9 cellular contexts compared by ENCODE assay signal in genomic region chr19:41428481-41428859, GRCh38. TPM values are rescaled to one million over a fixed set of nuclear protein-coding genes. Genes with fewer than 3 reads are reported as not detected.
DNase-seq lines count a peak whose midpoint lies in the region; ATAC-seq and TF ChIP-seq lines count a peak whose summit lies in the region.
"Had no signal": no experiment of that assay in that cellular context is flagged by ENCODE, and none has a peak within 500 bp of the region (broad histone marks: within the 10 kb centered on the region; RNA-seq: fewer than 3 reads in every experiment).

No MANE protein-coding gene starts in this region.

- peaks cover 0 to 58% (median 0%) of the 10 kb centered on the region in 9 donors for H3K36me3 ChIP-seq in heart right ventricle
- peaks cover 21 to 49% of the 10 kb centered on the region in 2 donors for H3K36me3 ChIP-seq in muscle layer of duodenum (ENCODE audit: control insufficient read depth in 1 of 2, insufficient read depth in 2 of 2, low read length in 2 of 2)
- H3K36me3 ChIP-seq in urinary bladder (ENCODE audit: insufficient read depth) = peaks cover 6% of the 10 kb centered on the region

- DNase-seq in heart right ventricle = no peak
- no peak for DNase-seq in Right ventricle myocardium inferior (ENCODE audit: missing footprints)
- DNase-seq in coronary artery (ENCODE audit: low spot score) = no peak
- no peak for DNase-seq in NCI-H2081 (lab: John Stamatoyannopoulos, UW)
- DNase-seq in NCI-H2171 (lab: John Stamatoyannopoulos, UW) = no peak
- DNase-seq: NCI-H774 had no signal

- no peaks in the 10 kb centered on the region for H3K27me3 ChIP-seq in heart right ventricle
- H3K27me3 ChIP-seq in muscle layer of duodenum (ENCODE audit: low read depth, low read length) = no peaks in the 10 kb centered on the region

- intact Hi-C loops in heart right ventricle (cut with DNase I) = loop anchor here in 3 of 10 donors (1.0 to 5.0 kb wide), 4 partner anchors 65 to 121 kb away; partner anchors contain the start of gene CCDC97 (in 1 of the 3)
- intact Hi-C loops in Right ventricle myocardium inferior (cut with DNase I) = no loop called here

- ATAC-seq in heart right ventricle (no peak), Right ventricle myocardium inferior (no peak), HG03108 (IDR thresholded peaks at IDR 0.05; ENCODE audit: unreplicated experiment) (no peak)

- TF ChIP-seq CTCF in heart right ventricle (IDR thresholded peaks at IDR 0.05) (no peak), coronary artery (IDR thresholded peaks at IDR 0.05) (no peak)

- no peaks in the 10 kb centered on the region for H3K9me3 ChIP-seq in heart right ventricle
- H3K9me3 ChIP-seq in muscle layer of duodenum (ENCODE audit: control insufficient read depth in 1 of 2, low read length in 2 of 2) = no peaks in the 10 kb centered on the region

- WGBS in heart right ventricle, 2 donors = 48 to 67% methylated on average over 1 of the region's 1 CpG
- WGBS in urinary bladder = 59% methylated on average over 1 of the region's 1 CpG

- peak overlapping the region; percentile 69 to 94 (median 90) for H3K27ac ChIP-seq in heart right ventricle
- peak overlapping the region; percentile 55 to 89 for H3K27ac ChIP-seq in coronary artery
- H3K27ac ChIP-seq in muscle layer of duodenum (ENCODE audit: low read length) = peak overlapping the region; percentile 74
- H3K27ac ChIP-seq in urinary bladder (ENCODE audit: low read depth) = peak overlapping the region; percentile 88

- H3K4me3 ChIP-seq in heart right ventricle (peak overlapping the region in 9 of 10 donors; percentile 46 to 73 (median 64)), coronary artery (peak overlapping the region; percentile 71), muscle layer of duodenum (ENCODE audit: low read depth in 1 of 2, low read length in 2 of 2) (peak overlapping the region; percentile 70 to 78), urinary bladder (ENCODE audit: low read depth, low read length) (no peak overlapping the region)

- H3K4me1 ChIP-seq in heart right ventricle (peaks cover 17 to 90% (median 62%) of the 10 kb centered on the region in 9 donors), muscle layer of duodenum (ENCODE audit: control insufficient read depth in 1 of 2, insufficient read depth in 2 of 2, low read length in 2 of 2) (peaks cover 8 to 38% of the 10 kb centered on the region in 2 donors), urinary bladder (ENCODE audit: insufficient read depth) (no peaks in the 10 kb centered on the region)

RNA-seq across cellular contexts. Expression of gene B3GNT8, which starts 1.3 kb away (rescaled TPM):
- total RNA-seq in heart right ventricle = 10 to 100 TPM in 2 of 10 donors, 1 to 10 TPM in 8; 6.2 to 11.7 (median 8.8) TPM
- polyA plus RNA-seq in heart right ventricle = 10 to 100 TPM in 1 of 2 donors, 1 to 10 TPM in 1; 3.3 to 13.3 TPM
- 8.3 TPM for total RNA-seq in Right ventricle myocardium inferior
- total RNA-seq in urinary bladder = 0.69 TPM
- polyA plus RNA-seq in urinary bladder = 4.5 TPM

RNA-seq across cellular contexts. Expression of gene DMAC2, which starts 11.2 kb away (rescaled TPM):
- total RNA-seq in heart right ventricle (100 to 1,000 TPM in 5 of 10 donors, 10 to 100 TPM in 5; 80.8 to 139 (median 101) TPM), Right ventricle myocardium inferior (108 TPM), urinary bladder (15.2 TPM)
- polyA plus RNA-seq in heart right ventricle (100 to 1,000 TPM; 103 to 118 TPM), urinary bladder (77.4 TPM)

RNA-seq across cellular contexts. Expression of gene ERICH4, which starts 14.5 kb away (rescaled TPM):
- total RNA-seq in heart right ventricle (under 1 TPM in 1 of 10 donors, not detected in 9; 0.37 TPM), Right ventricle myocardium inferior (not detected), urinary bladder (not detected)
- polyA plus RNA-seq in heart right ventricle (under 1 TPM in 1 of 2 donors, not detected in 1; 0.10 TPM), urinary bladder (not detected)

RNA-seq across cellular contexts. Expression of gene BCKDHA, which starts 30.9 kb away (rescaled TPM):
- 10 to 100 TPM; 35.5 to 63.0 (median 42.5) TPM for total RNA-seq in heart right ventricle
- polyA plus RNA-seq in heart right ventricle = 10 to 100 TPM; 19.5 to 74.6 TPM
- 44.9 TPM for total RNA-seq in Right ventricle myocardium inferior
- total RNA-seq in urinary bladder = 25.8 TPM
- 47.0 TPM for polyA plus RNA-seq in urinary bladder

RNA-seq across cellular contexts. Expression of gene EXOSC5, which starts 31.3 kb away (rescaled TPM):
- 10 to 100 TPM; 10.6 to 17.8 (median 13.6) TPM for total RNA-seq in heart right ventricle
- polyA plus RNA-seq in heart right ventricle = 10 to 100 TPM; 17.1 to 43.8 TPM
- total RNA-seq in Right ventricle myocardium inferior = 17.1 TPM
- 11.2 TPM for total RNA-seq in urinary bladder
- 31.0 TPM for polyA plus RNA-seq in urinary bladder
